In genomic region chr17:14434506-14434905, GRCh38 we compare ENCODE assay signal across 18 cellular contexts.
DNase-seq lines count a peak whose midpoint lies in the region; ATAC-seq and TF ChIP-seq lines count a peak whose summit lies in the region.
"Had no signal": no experiment of that assay in that cellular context is flagged by ENCODE, and none has a peak within 500 bp of the region (broad histone marks: within the 10 kb centered on the region; RNA-seq: fewer than 3 reads in every experiment).

No MANE protein-coding gene starts in this region.

- ATAC-seq in GM18517 (IDR thresholded peaks at IDR 0.05; ENCODE audit: unreplicated experiment) (peak; percentile 90), GM21367 (IDR thresholded peaks at IDR 0.05; ENCODE audit: unreplicated experiment) (peak; percentile 64), HG03060 (IDR thresholded peaks at IDR 0.05; ENCODE audit: low read depth, unreplicated experiment) (peak; percentile 87)
- ATAC-seq: left cardiac atrium, mucosa of descending colon had no signal

- H3K4me3 ChIP-seq in choroid plexus epithelial cell (ENCODE audit: low read depth, low read length) (no peak overlapping the region), foreskin fibroblast (ENCODE audit: low read depth in 1 of 2, low read length in 2 of 2) (no peak overlapping the region)
- H3K4me3 ChIP-seq: cardiac muscle cell, mucosa of descending colon, right atrium auricular region had no signal

- DNase-seq in choroid plexus epithelial cell (ENCODE audit: low read depth) (peak; percentile 10), SHP77 treated with DMSO at 0.1 percent for 48 hours (lab: John Stamatoyannopoulos, UW) (no peak), activated gamma-delta T cell (lab: John Stamatoyannopoulos, UW) (no peak), foreskin fibroblast (no peak), NCI-H345 treated with DMSO at 0.1 percent for 48 hours (lab: John Stamatoyannopoulos, UW; ENCODE audit: unreplicated experiment) (no peak)
- DNase-seq: activated CD4-positive, alpha-beta T cell treated with anti-CD3 and anti-CD28 coated beads for 4 hours; AML-193; DMS 273 treated with DMSO at 0.1 percent for 48 hours; KG1; left cardiac atrium; mucosa of descending colon; NCI-H2227 treated with DMSO at 0.1 percent for 48 hours; nucleus accumbens had no signal

- TF ChIP-seq CTCF in choroid plexus epithelial cell (conservative IDR thresholded peaks at IDR 0.05; ENCODE audit: low read depth, low read length) (no peak), foreskin fibroblast (IDR thresholded peaks at IDR 0.05; ENCODE audit: low read depth, low read length) (no peak)
